ENCODE assay signal across 1 cellular context in genomic region chr14:73188501-73188903, GRCh38.
A peak's percentile ranks its signal among the peaks of the same experiment; 100 is the strongest.
TF ChIP-seq lines count a peak whose summit lies in the region.

No MANE protein-coding gene starts in this region.

TF ChIP-seq in IMR-90, 13 proteins besides CTCF, POLR2A, EP300 and RAD21:
- TF ChIP-seq MXI1 (IDR thresholded peaks at IDR 0.05; ENCODE audit: borderline replicate concordance, low read depth, low read length): no peak
- TF ChIP-seq SMC3 (IDR thresholded peaks at IDR 0.05; ENCODE audit: low read depth, low read length): no peak
- TF ChIP-seq RCOR1 (IDR thresholded peaks at IDR 0.05; ENCODE audit: insufficient replicate concordance, low read length): no peak
- no peak for TF ChIP-seq CHD1 (IDR thresholded peaks at IDR 0.05; ENCODE audit: low read depth, low read length)
- TF ChIP-seq FOS (IDR thresholded peaks at IDR 0.05; ENCODE audit: low read depth, low read length): peak; percentile 62; the same call in 1 of the 2 replicates
- peak; percentile 96 for TF ChIP-seq CEBPB (IDR thresholded peaks at IDR 0.05; ENCODE audit: low read depth, low read length)
TF ChIP-seq in IMR-90: peak in this region for 2.
